ENCODE assay signal across 17 cellular contexts in the genomic region with DNA sequence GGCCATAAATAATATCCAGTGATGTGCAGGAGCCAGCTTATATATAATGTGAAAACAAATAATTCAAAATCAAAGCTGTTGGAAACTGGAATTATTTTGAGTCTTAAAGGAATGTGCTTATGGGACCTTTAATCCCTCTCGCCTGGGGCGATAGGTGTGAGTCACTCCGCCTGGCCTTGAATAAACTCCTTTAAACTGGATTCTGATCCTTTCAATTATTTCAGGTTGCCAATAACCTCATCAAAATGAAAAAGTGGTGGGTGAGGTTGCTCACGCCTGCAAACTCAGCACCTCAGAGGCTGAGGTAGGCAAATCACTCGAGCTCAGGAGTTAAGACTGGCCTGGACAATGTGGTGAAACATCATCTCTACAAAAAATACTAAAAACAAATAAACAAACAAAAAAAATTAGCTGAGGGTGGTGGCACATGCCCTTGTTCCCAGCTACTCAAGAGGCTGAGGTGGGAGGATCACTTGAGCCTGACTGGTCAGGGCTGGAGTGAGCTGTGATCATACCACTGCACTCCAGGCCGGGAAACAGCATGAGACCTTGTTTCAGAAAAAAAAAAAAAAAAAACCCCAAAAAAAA. TPM values are rescaled to one million over a fixed set of nuclear protein-coding genes. Genes with fewer than 3 reads are reported as not detected.
DNase-seq lines count a peak whose midpoint lies in the region; ATAC-seq, FAIRE-seq and TF ChIP-seq lines count a peak whose summit lies in the region.
"Had no signal": no experiment of that assay in that cellular context is flagged by ENCODE, and none has a peak within 500 bp of the region (broad histone marks: within the 10 kb centered on the region; RNA-seq: fewer than 3 reads in every experiment).

No MANE protein-coding gene starts in this region.

- TF ChIP-seq RAD21 in GM12878 (IDR thresholded peaks at IDR 0.05; ENCODE audit: insufficient read depth, low read depth, low read length): no peak

- H3K27me3 ChIP-seq in GM12878 (replicated peaks in 1 of 2; ENCODE audit: control insufficient read depth in 2 of 2, insufficient read depth in 2 of 2, low read length in 1 of 2) (no peaks in the 10 kb centered on the region), ascending aorta (no peaks in the 10 kb centered on the region)
- H3K27me3 ChIP-seq: heart right ventricle had no signal

- TF ChIP-seq CTCF in GM12878 (IDR thresholded peaks at IDR 0.05 in 2 of 3, conservative IDR thresholded peaks at IDR 0.05 in 1 of 3; ENCODE audit: control insufficient read depth in 2 of 3, extremely low read depth in 1 of 3, insufficient read depth in 1 of 3, low read depth in 3 of 3, low read length in 3 of 3): no peak
- no peak for TF ChIP-seq CTCF in retinal pigment epithelial cell (conservative IDR thresholded peaks at IDR 0.05; ENCODE audit: low read depth, low read length)
- no peak for TF ChIP-seq CTCF in ascending aorta (IDR thresholded peaks at IDR 0.05)

- peak; percentile 96 for DNase-seq in M059J (ENCODE audit: low read depth)
- no peak for DNase-seq in GM12878 (ENCODE audit: low read depth, low spot score)
- DNase-seq in retinal pigment epithelial cell (ENCODE audit: low read depth): peak; percentile 97
- DNase-seq in cortex of kidney (lab: John Stamatoyannopoulos, UW): no peak
- no peak for DNase-seq in nucleus accumbens (lab: John Stamatoyannopoulos, UW)
- DNase-seq in ascending aorta (ENCODE audit: low spot score in 2 of 2): no peak
- DNase-seq: activated CD8-positive, alpha-beta T cell treated with anti-CD3 and anti-CD28 coated beads for 36 hours; activated gamma-delta T cell treated with Interleukin-2 at 50 U/mL for 16 hours; heart right ventricle; NCI-H1436 treated with DMSO at 0.1 percent for 48 hours; right cardiac atrium; stimulated activated naive CD8-positive, alpha-beta T cell treated with anti-CD3 and anti-CD28 coated beads, Interleukin-15, Interleukin-2, amounts not matched to agents 100 U/mL and 50 U/mL, for 24 hours had no signal

- WGBS in GM12878 (ENCODE audit: insufficient coverage, insufficient replicate concordance, low lambda C conversion rate, missing lambda C conversion rate): 47% methylated on average over 6 of the region's 6 CpGs

- POLR2A ChIA-PET in GM12878 (lab: Charles Lee): interaction anchor here (0.6 to 4.5 kb wide), 19 partner anchors 11 to 525 kb away, joined by 3 to 45 read pairs (median 5); no protein-coding TSS in a partner anchor

- H3K36me3 ChIP-seq in GM12878 (ENCODE audit: control insufficient read depth in 2 of 2, insufficient read depth in 2 of 2, low read length in 1 of 2) (no peaks in the 10 kb centered on the region), ascending aorta (no peaks in the 10 kb centered on the region)
- H3K36me3 ChIP-seq: heart right ventricle had no signal

- in situ Hi-C loops in GM12878 (cut with MboI): no loop called here

- peak overlapping the region; percentile 9 for H3K9ac ChIP-seq in GM12878 (ENCODE audit: control insufficient read depth, insufficient read depth, low read length)

- BruUV-seq in GM12878 (replicated peaks; lab: Mats Ljungman, UMichigan): TSS peak; percentile 95

- CTCF ChIA-PET in GM12878 (lab: Yijun Ruan, JAX): interaction anchor here (0.6 to 4.0 kb wide), 15 partner anchors 10 to 163 kb away, joined by 3 to 26 read pairs (median 4); no protein-coding TSS in a partner anchor

- SMC1A ChIA-PET in GM12878 (lab: Charles Lee; ENCODE audit: uncharacterized antibody, unreplicated experiment): interaction anchor here (0.6 to 4.8 kb wide), 18 partner anchors 9 to 509 kb away, joined by 3 to 59 read pairs (median 4); a partner anchor contains a TSS

- H3K9me3 ChIP-seq in GM12878 (replicated peaks; ENCODE audit: control insufficient read depth, insufficient read depth, low read length) (peaks cover 1% of the 10 kb centered on the region), ascending aorta (no peaks in the 10 kb centered on the region)
- H3K9me3 ChIP-seq: heart right ventricle had no signal

- H3K4me2 ChIP-seq in GM12878 (ENCODE audit: control insufficient read depth, insufficient read depth): peak overlapping the region; percentile 70

- ATAC-seq in GM19035 (IDR thresholded peaks at IDR 0.05; ENCODE audit: unreplicated experiment) (peak; percentile 22), GM12878 (peak; percentile 55), GM21723 (IDR thresholded peaks at IDR 0.05; ENCODE audit: unreplicated experiment) (no peak)
- ATAC-seq: activated CD8-positive, alpha-beta T cell treated with anti-CD3 and anti-CD28 coated beads for 36 hours; heart right ventricle; right cardiac atrium; stimulated activated naive CD8-positive, alpha-beta T cell treated with anti-CD3 and anti-CD28 coated beads, Interleukin-15, Interleukin-2, amounts not matched to agents 100 U/mL and 50 U/mL, for 24 hours had no signal

- no peak overlapping the region for H2AFZ ChIP-seq in GM12878 (ENCODE audit: control insufficient read depth, low read depth, low read length)

- H4K20me1 ChIP-seq in GM12878 (ENCODE audit: control insufficient read depth, insufficient read depth): no peaks in the 10 kb centered on the region

- TF ChIP-seq POLR2A in GM12878 (IDR thresholded peaks at IDR 0.05; ENCODE audit: low read depth, low read length): no peak

- FAIRE-seq in GM12878 (lab: Jason Lieb, UNC): no peak

- H3K4me1 ChIP-seq in GM12878 (ENCODE audit: control insufficient read depth, insufficient read depth, low read length): peaks cover 49% of the 10 kb centered on the region
- peaks cover 0 to 9% of the 10 kb centered on the region in 2 donors for H3K4me1 ChIP-seq in ascending aorta

- no peaks in the 10 kb centered on the region for H3K79me2 ChIP-seq in GM12878 (ENCODE audit: control insufficient read depth, insufficient read depth, low read length)

- TF ChIP-seq EP300 in GM12878 (IDR thresholded peaks at IDR 0.05; ENCODE audit: borderline replicate concordance in 1 of 2, control insufficient read depth in 1 of 2, low read depth in 2 of 2, low read length in 2 of 2): no peak; a peak in 1 of 4 replicates

- RAD21 ChIA-PET in GM12878 (lab: Charles Lee; ENCODE audit: unreplicated experiment): interaction anchor here (0.7 to 2.3 kb wide), 12 partner anchors 11 to 186 kb away, joined by 3 to 15 read pairs (median 4); a partner anchor contains a TSS

- peak overlapping the region; percentile 92 for H3K27ac ChIP-seq in GM12878 (ENCODE audit: control insufficient read depth, insufficient read depth)
- no peak overlapping the region for H3K27ac ChIP-seq in ascending aorta
- H3K27ac ChIP-seq: C4-2B, heart right ventricle had no signal

- H3K4me3 ChIP-seq in GM12878: peak overlapping the region; percentile 45; the same call in 1 of the 2 replicates
- no peak overlapping the region for H3K4me3 ChIP-seq in retinal pigment epithelial cell (ENCODE audit: low read length)
- no peak overlapping the region for H3K4me3 ChIP-seq in ascending aorta
- H3K4me3 ChIP-seq: heart right ventricle had no signal

- intact Hi-C loops in GM12878 (cut with micrococcal nuclease; ENCODE audit: unreplicated experiment) (loop anchor here (2.0 kb wide), 1 partner anchor 44 kb away; no protein-coding TSS in a partner anchor), ascending aorta (cut with DNase I) (no loop called here)

RNA-seq across cellular contexts. Expression of a gene that starts 11.4 kb away (rescaled TPM):
- 4.2 and 7.1 TPM in 2 replicates for total RNA-seq in M059J (2014; rRNA removed; shearing (Covaris generic))
- 209 and 221 TPM in 2 replicates for total RNA-seq in GM12878 (2013; cell fraction: nucleolus; rRNA removed)
- 20.1 and 24.2 TPM in 2 replicates for total RNA-seq in GM12878 (2014; rRNA removed)
- total RNA-seq in GM12878 (2014; rRNA removed; fragmentation: Illumina TruSeq; extraction: Trizol): 10.6 and 12.3 TPM in 2 replicates
- 30.9 and 32.3 TPM in 2 replicates for total RNA-seq in GM12878 (2021)
- polyA plus RNA-seq in GM12878 (2011; ENCODE audit: low read depth): 47.3 TPM
- 60.0 and 76.6 TPM in 2 replicates for polyA plus RNA-seq in GM12878 (2011; rRNA removed)
- polyA plus RNA-seq in GM12878 (2011; cell fraction: cytosol; rRNA removed): 47.9 and 67.2 TPM in 2 replicates
- 282 and 381 TPM in 2 replicates for polyA plus RNA-seq in GM12878 (2011; cell fraction: nucleus; rRNA removed)
- 32.5 and 62.6 TPM in 2 replicates for polyA plus RNA-seq in GM12878 (2012)
- 28.7 and 37.7 TPM in 2 replicates for polyA plus RNA-seq in GM12878 (2014; fragmentation: Illumina TruSeq; extraction: Trizol)
- 1 to 10 TPM; 4.5 to 5.2 TPM for polyA plus RNA-seq in GM12878 (2014; fragmentation: Nextera tagmentation; extraction: Ambion mirVana)
- 24.7 and 27.4 TPM in 2 replicates for polyA plus RNA-seq in GM12878 (2014; rRNA removed)
- 10 to 100 TPM; 19.9 to 23.5 TPM for polyA plus RNA-seq in GM12878 (2016; fragmentation: Nextera tagmentation; extraction: Ambion mirVana)
- polyA minus RNA-seq in GM12878 (2011; rRNA and poly(A)+ RNA removed): 81.5 and 87.0 TPM in 2 replicates
- 26.9 and 29.1 TPM in 2 replicates for polyA minus RNA-seq in GM12878 (2011; cell fraction: cytosol; rRNA and poly(A)+ RNA removed)
- polyA minus RNA-seq in GM12878 (2011; cell fraction: nucleus; rRNA and poly(A)+ RNA removed): 43.3 and 45.3 TPM in 2 replicates
- total RNA-seq in ascending aorta: 13.9 TPM
- total RNA-seq: activated CD8-positive, alpha-beta T cell treated with anti-CD3 and anti-CD28 coated beads for 36 hours; NCI-H460 had no signal

RNA-seq across cellular contexts. Expression of a gene that starts 48.1 kb away (rescaled TPM):
- 2.1 and 2.9 TPM in 2 replicates for total RNA-seq in M059J (2014; rRNA removed; shearing (Covaris generic))
- 22.6 and 27.6 TPM in 2 replicates for total RNA-seq in GM12878 (2013; cell fraction: nucleolus; rRNA removed)
- 4.7 and 15.9 TPM in 2 replicates for total RNA-seq in GM12878 (2014; rRNA removed)
- total RNA-seq in GM12878 (2014; rRNA removed; fragmentation: Illumina TruSeq; extraction: Trizol): 2.8 and 5.0 TPM in 2 replicates
- total RNA-seq in GM12878 (2021): 10.1 and 12.2 TPM in 2 replicates
- 1.5 TPM for polyA plus RNA-seq in GM12878 (2011; ENCODE audit: low read depth)
- 1.3 and 3.7 TPM in 2 replicates for polyA plus RNA-seq in GM12878 (2011; rRNA removed)
- polyA plus RNA-seq in GM12878 (2011; cell fraction: cytosol; rRNA removed): 1.8 and 2.0 TPM in 2 replicates
- polyA plus RNA-seq in GM12878 (2011; cell fraction: nucleus; rRNA removed): 1.9 and 2.3 TPM in 2 replicates
- polyA plus RNA-seq in GM12878 (2012): 11.4 and 13.6 TPM in 2 replicates
- 2.5 and 2.8 TPM in 2 replicates for polyA plus RNA-seq in GM12878 (2014; fragmentation: Illumina TruSeq; extraction: Trizol)
- polyA plus RNA-seq in GM12878 (2014; fragmentation: Nextera tagmentation; extraction: Ambion mirVana): 1 to 10 TPM in 1 of 2 experiments, under 1 TPM in 1; 0.66 to 1.1 TPM
- 2.6 and 3.2 TPM in 2 replicates for polyA plus RNA-seq in GM12878 (2014; rRNA removed)
- 1 to 10 TPM in 1 of 2 experiments, under 1 TPM in 1; 0.86 to 2.9 TPM for polyA plus RNA-seq in GM12878 (2016; fragmentation: Nextera tagmentation; extraction: Ambion mirVana)
- 2.6 and 8.1 TPM in 2 replicates for polyA minus RNA-seq in GM12878 (2011; rRNA and poly(A)+ RNA removed)
- 1.2 and 1.8 TPM in 2 replicates for polyA minus RNA-seq in GM12878 (2011; cell fraction: cytosol; rRNA and poly(A)+ RNA removed)
- polyA minus RNA-seq in GM12878 (2011; cell fraction: nucleus; rRNA and poly(A)+ RNA removed): 0.85 and 3.2 TPM in 2 replicates
- 7.1 TPM for total RNA-seq in ascending aorta

RNA-seq across cellular contexts. Expression of a gene that starts 54.6 kb away (rescaled TPM):
- total RNA-seq in M059J (2014; rRNA removed; shearing (Covaris generic)): not detected in 2 replicates
- total RNA-seq in GM12878 (2013; cell fraction: nucleolus; rRNA removed): not detected in 2 replicates
- total RNA-seq in GM12878 (2014; rRNA removed) (not detected in 2 replicates), GM12878 (2014; rRNA removed; fragmentation: Illumina TruSeq; extraction: Trizol) (not detected in 2 replicates), GM12878 (2021) (not detected in 2 replicates), ascending aorta (not detected)
- not detected for polyA plus RNA-seq in GM12878 (2011; ENCODE audit: low read depth)
- polyA plus RNA-seq in GM12878 (2011; rRNA removed) (not detected in 2 replicates), GM12878 (2014; fragmentation: Illumina TruSeq; extraction: Trizol) (not detected in 2 replicates), GM12878 (2014; fragmentation: Nextera tagmentation; extraction: Ambion mirVana) (not detected), GM12878 (2014; rRNA removed) (not detected in 2 replicates), GM12878 (2016; fragmentation: Nextera tagmentation; extraction: Ambion mirVana) (not detected)
- not detected in 2 replicates for polyA plus RNA-seq in GM12878 (2011; cell fraction: cytosol; rRNA removed)
- polyA plus RNA-seq in GM12878 (2011; cell fraction: nucleus; rRNA removed): not detected in 2 replicates
- polyA plus RNA-seq in GM12878 (2012): not detected in 2 replicates
- not detected in 2 replicates for polyA minus RNA-seq in GM12878 (2011; rRNA and poly(A)+ RNA removed)
- polyA minus RNA-seq in GM12878 (2011; cell fraction: cytosol; rRNA and poly(A)+ RNA removed): not detected in 2 replicates
- polyA minus RNA-seq in GM12878 (2011; cell fraction: nucleus; rRNA and poly(A)+ RNA removed): not detected in 2 replicates
- total RNA-seq: liver, NCI-H460, right cardiac atrium had no signal
- polyA plus RNA-seq: heart right ventricle, liver, right cardiac atrium had no signal

Comparison
In these comparisons a context has a peak if more than half of its experiments do, and no peak if none do; other contexts are left out.
1. DNase-seq: peak in M059J (single experiment) and retinal pigment epithelial cell (single experiment); none in GM12878 (single experiment), cortex of kidney (single experiment), nucleus accumbens (0 of 56) and ascending aorta (0 of 2).